Comparison of ENCODE assay signal across 10 cellular contexts in genomic region chr5:147189109-147189424, GRCh38. TPM values are rescaled to one million over a fixed set of nuclear protein-coding genes. Genes with fewer than 3 reads are reported as not detected.
A peak's percentile ranks its signal among the peaks of the same experiment; 100 is the strongest.
DNase-seq lines count a peak whose midpoint lies in the region; ATAC-seq, FAIRE-seq and TF ChIP-seq lines count a peak whose summit lies in the region.
"Had no signal": no experiment of that assay in that cellular context is flagged by ENCODE, and none has a peak within 500 bp of the region (broad histone marks: within the 10 kb centered on the region; RNA-seq: fewer than 3 reads in every experiment).

No MANE protein-coding gene starts in this region.

- no peak overlapping the region for H4K91ac ChIP-seq in H9 (ENCODE audit: insufficient read length, low read depth, low read length)

- TF ChIP-seq RAD21 in HepG2 (CRISPR knock-in tag; IDR thresholded peaks at IDR 0.05), result no peak

- H3K4ac ChIP-seq in H9 (ENCODE audit: low read depth, low read length), result no peak overlapping the region

- POLR2A ChIA-PET in HepG2 (lab: Yijun Ruan, JAX) (interaction anchor here (0.8 to 1.1 kb wide), 4 partner anchors 13 to 90 kb away, joined by 3 to 7 read pairs (median 4); no protein-coding TSS in a partner anchor), RWPE1 (lab: Yijun Ruan, JAX; ENCODE audit: low non-redundant PET) (no interaction called here)

- H3K4me3 ChIP-seq in HepG2 (replicated peaks in 1 of 3; ENCODE audit: insufficient read depth in 1 of 3, low read depth in 2 of 3, low read length in 3 of 3) (no peak overlapping the region), right lobe of liver (no peak overlapping the region), tibial nerve (no peak overlapping the region), upper lobe of left lung (no peak overlapping the region)
- H3K4me3 ChIP-seq: neural progenitor cell had no signal

- H3K23me2 ChIP-seq in H9 (ENCODE audit: insufficient read length, low read depth, low read length, poor library complexity, severe bottlenecking), result no peaks in the 10 kb centered on the region

- H2AFZ ChIP-seq in HepG2 (ENCODE audit: low read length) (no peak overlapping the region), H9 (ENCODE audit: low read length) (no peak overlapping the region)

- H2AK5ac ChIP-seq in H9 (ENCODE audit: insufficient read length, low read length), result no peak overlapping the region

- BruUV-seq in HepG2 (replicated peaks; lab: Mats Ljungman, UMichigan), result no TSS peak

- no peak overlapping the region for H3T11ph ChIP-seq in H9 (ENCODE audit: low read length)

- H2BK20ac ChIP-seq in H9 (ENCODE audit: low read depth, low read length, poor library complexity, severe bottlenecking), result no peak overlapping the region

- H4K5ac ChIP-seq in H9 (ENCODE audit: insufficient read length, low read depth, low read length), result no peak overlapping the region

- CTCF ChIA-PET in HepG2 (lab: Yijun Ruan, JAX; ENCODE audit: low intra/inter-chr PET ratio, low total read pairs) (interaction anchor here (1.1 to 3.8 kb wide), 4 partner anchors 91 to 647 kb away, joined by 4 to 63 read pairs (median 4); no protein-coding TSS in a partner anchor), RWPE1 (lab: Yijun Ruan, JAX) (interaction anchor here (0.6 to 3.1 kb wide), 35 partner anchors 9 to 1060 kb away, joined by 3 to 32 read pairs (median 4); no protein-coding TSS in a partner anchor)

- WGBS in HepG2 (ENCODE audit: low lambda C conversion rate), result 2% methylated on average over 2 of the region's 2 CpGs
- WGBS in right lobe of liver (ENCODE audit: insufficient coverage, low coverage, low lambda C conversion rate, missing lambda C conversion rate), result 3% methylated on average over 2 of the region's 2 CpGs
- WGBS in tibial nerve, 2 donors, result 4 to 8% methylated on average over 2 of the region's 2 CpGs
- WGBS in upper lobe of left lung, 2 donors, result 9 to 14% methylated on average over 2 of the region's 2 CpGs
- no CpG with 5 or more reads among the region's 2 CpGs for WGBS in H9 (ENCODE audit: extremely low coverage, insufficient read length, low lambda C conversion rate)

- H3K27me3 ChIP-seq in HepG2 (ENCODE audit: control insufficient read depth in 1 of 2, insufficient read depth in 2 of 2, low read length in 2 of 2) (no peaks in the 10 kb centered on the region), right lobe of liver (no peaks in the 10 kb centered on the region), tibial nerve (no peaks in the 10 kb centered on the region), upper lobe of left lung (no peaks in the 10 kb centered on the region), H9 (ENCODE audit: insufficient read depth, low read length) (no peaks in the 10 kb centered on the region)
- H3K27me3 ChIP-seq: neural progenitor cell had no signal

- H3K4me1 Mint-ChIP-seq in H9, result peaks cover 37 to 40% of the 10 kb centered on the region in 2 experiments

- H3K79me2 ChIP-seq in HepG2 (ENCODE audit: insufficient read depth, low read length), result no peaks in the 10 kb centered on the region
- H3K79me2 ChIP-seq in H9 (ENCODE audit: insufficient read depth, low read length), result no peaks in the 10 kb centered on the region

- no peaks in the 10 kb centered on the region for H3K9me3 ChIP-seq in HepG2 (ENCODE audit: low read length)
- H3K9me3 ChIP-seq in right lobe of liver, result no peaks in the 10 kb centered on the region
- peaks cover 0 to 4% (median 0%) of the 10 kb centered on the region in 4 donors for H3K9me3 ChIP-seq in tibial nerve
- no peaks in the 10 kb centered on the region for H3K9me3 ChIP-seq in upper lobe of left lung
- H3K9me3 ChIP-seq in H9 (ENCODE audit: control insufficient read depth, low read depth, low read length), result no peaks in the 10 kb centered on the region

- H3K4me2 ChIP-seq in HepG2 (ENCODE audit: low read depth, low read length) (no peak overlapping the region), H9 (ENCODE audit: insufficient read depth, insufficient read length, low read length) (no peak overlapping the region)
- H3K4me2 ChIP-seq: neural progenitor cell had no signal

- ATAC-seq in HepG2 (no peak), right lobe of liver (no peak), HG02852 (IDR thresholded peaks at IDR 0.05; ENCODE audit: unreplicated experiment) (peak; percentile 13), upper lobe of left lung (ENCODE audit: low FRiP score in 2 of 2) (no peak), HG03196 (IDR thresholded peaks at IDR 0.05; ENCODE audit: unreplicated experiment) (no peak)

- H2BK15ac ChIP-seq in H9 (ENCODE audit: low read depth, low read length), result no peak overlapping the region

- TF ChIP-seq POLR2A in HepG2 (IDR thresholded peaks at IDR 0.05; ENCODE audit: insufficient read depth in 1 of 2, low read depth in 2 of 2, low read length in 2 of 2) (no peak), right lobe of liver (IDR thresholded peaks at IDR 0.05) (no peak), tibial nerve (IDR thresholded peaks at IDR 0.05) (no peak), upper lobe of left lung (IDR thresholded peaks at IDR 0.05) (no peak)

- FAIRE-seq in HepG2 (lab: Jason Lieb, UNC), result no peak
- FAIRE-seq: TTC549 had no signal

- H2BK5ac ChIP-seq in H9 (ENCODE audit: insufficient read length, low read length), result no peak overlapping the region

- H3K4me3 Mint-ChIP-seq in H9, result no peak overlapping the region
- H3K4me3 Mint-ChIP-seq: neural progenitor cell had no signal

- H3K36me3 Mint-ChIP-seq in H9 (ENCODE audit: insufficient read depth in 1 of 3, low read depth in 3 of 3), result no peaks in the 10 kb centered on the region
- H3K36me3 Mint-ChIP-seq: neural progenitor cell had no signal

- TF ChIP-seq EP300 in HepG2 (IDR thresholded peaks at IDR 0.05; ENCODE audit: low read depth in 2 of 2, low read length in 2 of 2), result no peak
- TF ChIP-seq EP300 in HepG2 (CRISPR knock-in tag; IDR thresholded peaks at IDR 0.05; ENCODE audit: borderline replicate concordance), result no peak
- TF ChIP-seq EP300 in tibial nerve (IDR thresholded peaks at IDR 0.05), result no peak
- TF ChIP-seq EP300 in upper lobe of left lung (IDR thresholded peaks at IDR 0.05), result no peak

- TF ChIP-seq CTCF in HepG2 (CRISPR knock-in tag; IDR thresholded peaks at IDR 0.05) (no peak), right lobe of liver (IDR thresholded peaks at IDR 0.05) (no peak), RWPE1 (conservative IDR thresholded peaks at IDR 0.05; ENCODE audit: low read depth) (peak; percentile 57), tibial nerve (IDR thresholded peaks at IDR 0.05) (no peak), upper lobe of left lung (IDR thresholded peaks at IDR 0.05) (peak in 2 of 6 experiments; percentile 6 to 16), H9 (conservative IDR thresholded peaks at IDR 0.05) (no peak)

- intact Hi-C loops in HepG2 (cut with micrococcal nuclease; ENCODE audit: unreplicated experiment), result loop anchor here (2.0 to 5.0 kb wide), 3 partner anchors 20 to 657 kb away; no protein-coding TSS in a partner anchor
- intact Hi-C loops in right lobe of liver (cut with DNase I), result loop anchor here in 1 of 2 donors (5.0 kb wide), 1 partner anchor 92 kb away; no protein-coding TSS in a partner anchor

- DNase-seq in HepG2 (ENCODE audit: low spot score) (no peak), right lobe of liver (no peak), RWPE1 (ENCODE audit: low spot score) (no peak), tibial nerve (ENCODE audit: low spot score in 2 of 2) (no peak), upper lobe of left lung (no peak), H9 (no peak)

- H3K23ac ChIP-seq in H9 (ENCODE audit: insufficient read length, low read depth, low read length), result no peak overlapping the region

- no peaks in the 10 kb centered on the region for H3K79me1 ChIP-seq in H9 (ENCODE audit: insufficient read depth, low read depth, low read length, poor library complexity, severe bottlenecking)

- H3K9ac ChIP-seq in HepG2 (ENCODE audit: insufficient read depth, low read depth, low read length) (no peak overlapping the region), H9 (ENCODE audit: extremely low read depth, insufficient read length, low read length) (no peak overlapping the region)
- H3K9ac ChIP-seq: neural progenitor cell had no signal

- H4K20me1 ChIP-seq in HepG2 (ENCODE audit: insufficient read depth, low read length) (no peaks in the 10 kb centered on the region), H9 (ENCODE audit: control insufficient read depth, insufficient read depth, insufficient read length) (no peaks in the 10 kb centered on the region)

- H2BK120ac ChIP-seq in H9 (ENCODE audit: low read depth, low read length, poor library complexity, severe bottlenecking), result no peak overlapping the region

- no peak overlapping the region for H2BK12ac ChIP-seq in H9 (ENCODE audit: insufficient read length, low read depth, low read length)

- H3K18ac ChIP-seq in H9 (ENCODE audit: insufficient read length, low read depth, low read length), result no peak overlapping the region

- H3K14ac ChIP-seq in H9 (ENCODE audit: insufficient read depth, low read length), result no peak overlapping the region

- no peaks in the 10 kb centered on the region; a peak in 1 of 5 replicates for H3K9me3 Mint-ChIP-seq in H9

- H3K36me3 ChIP-seq in HepG2 (replicated peaks in 1 of 2; ENCODE audit: control insufficient read depth in 1 of 2, insufficient read depth in 2 of 2, low read length in 2 of 2) (no peaks in the 10 kb centered on the region), right lobe of liver (no peaks in the 10 kb centered on the region), tibial nerve (no peaks in the 10 kb centered on the region), upper lobe of left lung (no peaks in the 10 kb centered on the region)
- H3K36me3 ChIP-seq: neural progenitor cell had no signal

- no peaks in the 10 kb centered on the region for H3K4me1 ChIP-seq in HepG2 (ENCODE audit: insufficient read depth, low read length)
- no peaks in the 10 kb centered on the region for H3K4me1 ChIP-seq in right lobe of liver
- peaks cover 0 to 33% (median 4%) of the 10 kb centered on the region in 4 donors for H3K4me1 ChIP-seq in tibial nerve
- peaks cover 0 to 7% (median 0%) of the 10 kb centered on the region in 4 donors for H3K4me1 ChIP-seq in upper lobe of left lung
- peaks cover 12% of the 10 kb centered on the region for H3K4me1 ChIP-seq in H9 (ENCODE audit: insufficient read depth, low read length)
- H3K4me1 ChIP-seq: neural progenitor cell had no signal

- in situ Hi-C loops in HepG2 (cut with HindIII; ENCODE audit: extremely low pct_ligation_motif_present, low pct_unique_long_range_greater_than_20kb), result loop anchor here (5.0 to 25.0 kb wide), 3 partner anchors 92 to 644 kb away; no protein-coding TSS in a partner anchor

- no peak overlapping the region for H3K27ac Mint-ChIP-seq in H9
- H3K27ac Mint-ChIP-seq: neural progenitor cell had no signal

- H4K8ac ChIP-seq in H9 (replicated peaks; ENCODE audit: insufficient read length, low read depth, low read length), result no peak overlapping the region

- H3K27ac ChIP-seq in HepG2 (ENCODE audit: extremely low read length, insufficient read depth, low read length) (no peak overlapping the region), right lobe of liver (no peak overlapping the region), RWPE1 (no peak overlapping the region), tibial nerve (peak overlapping the region; percentile 4 to 78 (median 63)), upper lobe of left lung (no peak overlapping the region), H9 (ENCODE audit: insufficient read length, low read depth, low read length) (no peak overlapping the region)
- H3K27ac ChIP-seq: neural progenitor cell had no signal

- peaks cover 2% of the 10 kb centered on the region; the same call in 1 of the 2 replicates for H3K27me3 Mint-ChIP-seq in H9 (ENCODE audit: low read depth)

- H3K56ac ChIP-seq in H9 (ENCODE audit: insufficient read length, low read depth, low read length), result no peak overlapping the region

RNA-seq across cellular contexts. Expression of gene STK32A, which starts 45.8 kb away (rescaled TPM):
- total RNA-seq in HepG2 (2016; rRNA removed; fragmentation: Illumina TruSeq; extraction: Trizol), result not detected in 2 replicates
- total RNA-seq in HepG2 (2016; cell fraction: cytosol; rRNA removed; fragmentation: Illumina TruSeq; extraction: Trizol; ENCODE audit: low read depth), result not detected in 2 replicates
- total RNA-seq in HepG2 (2016; cell fraction: insoluble cytoplasmic fraction; rRNA removed; fragmentation: Illumina TruSeq; extraction: Trizol), result not detected in 2 replicates
- not detected in 2 replicates for total RNA-seq in HepG2 (2016; cell fraction: membrane; rRNA removed; fragmentation: Illumina TruSeq; extraction: Trizol)
- not detected in 2 replicates for total RNA-seq in HepG2 (2016; cell fraction: nucleus; rRNA removed; fragmentation: Illumina TruSeq; extraction: Trizol)
- not detected in 2 replicates for polyA plus RNA-seq in HepG2 (2011; rRNA removed)
- polyA plus RNA-seq in HepG2 (2011; cell fraction: cytosol; rRNA removed), result not detected in 2 replicates
- not detected in 2 replicates for polyA plus RNA-seq in HepG2 (2011; cell fraction: nucleus; rRNA removed)
- not detected in 2 replicates for polyA plus RNA-seq in HepG2 (2012)
- polyA plus RNA-seq in HepG2 (2016; cell fraction: cytosol; fragmentation: Illumina TruSeq; extraction: Trizol; ENCODE audit: low read depth), result not detected in 2 replicates
- polyA plus RNA-seq in HepG2 (2016; cell fraction: insoluble cytoplasmic fraction; fragmentation: Illumina TruSeq; extraction: Trizol; ENCODE audit: low read depth), result not detected in 2 replicates
- polyA plus RNA-seq in HepG2 (2016; cell fraction: membrane; fragmentation: Illumina TruSeq; extraction: Trizol; ENCODE audit: low read depth), result not detected in 2 replicates
- polyA plus RNA-seq in HepG2 (2016; cell fraction: nucleus; fragmentation: Illumina TruSeq; extraction: Trizol; ENCODE audit: insufficient read depth, low read depth), result not detected in 2 replicates
- 2.7 TPM in 1 of 2 replicates, not detected in the other for polyA minus RNA-seq in HepG2 (2011; rRNA and poly(A)+ RNA removed; ENCODE audit: low replicate concordance)
- not detected in 2 replicates for polyA minus RNA-seq in HepG2 (2011; cell fraction: cytosol; rRNA and poly(A)+ RNA removed)
- not detected in 2 replicates for polyA minus RNA-seq in HepG2 (2011; cell fraction: nucleus; rRNA and poly(A)+ RNA removed)
- under 1 TPM in 3 of 6 experiments, not detected in 3; 0.05 to 0.42 (median 0.15) TPM for total RNA-seq in right lobe of liver
- total RNA-seq in tibial nerve, result 10 to 100 TPM in 3 of 4 donors, 1 to 10 TPM in 1; 9.6 to 35.2 (median 14.8) TPM
- 10 to 100 TPM in 2 of 6 donors, 1 to 10 TPM in 4; 2.7 to 13.3 (median 7.1) TPM for total RNA-seq in upper lobe of left lung
- 0.99 and 1.3 TPM in 2 replicates for total RNA-seq in H9 (2021)

Comparison
In these comparisons a context has a peak if more than half of its experiments do, and no peak if none do; other contexts are left out.
1. H3K27ac ChIP-seq: peak in tibial nerve (4 of 4); none in HepG2 (single experiment), right lobe of liver (0 of 3), RWPE1 (single experiment), upper lobe of left lung (0 of 4) and H9 (single experiment).